Comparison of ENCODE assay signal across 26 cellular contexts in genomic region chr10:75475470-75476182, GRCh38. TPM values are rescaled to one million over a fixed set of nuclear protein-coding genes. Genes with fewer than 3 reads are reported as not detected.
A peak's percentile ranks its signal among the peaks of the same experiment; 100 is the strongest.
DNase-seq lines count a peak whose midpoint lies in the region; ATAC-seq and TF ChIP-seq lines count a peak whose summit lies in the region.
"Had no signal": no experiment of that assay in that cellular context is flagged by ENCODE, and none has a peak within 500 bp of the region (broad histone marks: within the 10 kb centered on the region; RNA-seq: fewer than 3 reads in every experiment).

No MANE protein-coding gene starts in this region.

- POLR2A ChIA-PET in MCF 10A (lab: Yijun Ruan, JAX) = no interaction called here

- H4K20me1 ChIP-seq in mammary epithelial cell (ENCODE audit: insufficient read depth, low read length) = no peaks in the 10 kb centered on the region

- H3K27me3 ChIP-seq in mammary epithelial cell (ENCODE audit: insufficient read depth, low read length) = no peaks in the 10 kb centered on the region
- no peaks in the 10 kb centered on the region for H3K27me3 ChIP-seq in gastroesophageal sphincter
- H3K27me3 ChIP-seq: neural progenitor cell, spleen, stomach had no signal

- no peak overlapping the region for H3K27ac ChIP-seq in mammary epithelial cell (ENCODE audit: insufficient read depth, low read depth, low read length)
- peak overlapping the region in 3 of 4 donors; percentile 1 to 37 (median 5) for H3K27ac ChIP-seq in gastroesophageal sphincter
- H3K27ac ChIP-seq: neural progenitor cell, spleen, stomach had no signal

- in situ Hi-C loops in mammary epithelial cell (cut with MboI; ENCODE audit: low sequenced_read_pairs in 2 of 2) = no loop called here
- in situ Hi-C loops in GM13976 (cut with MboI; ENCODE audit: low sequenced_read_pairs, unreplicated experiment) = no loop called here

- peak; percentile 57 for ATAC-seq in gastroesophageal sphincter
- ATAC-seq in mucosa of descending colon = no peak
- ATAC-seq: activated CD4-positive, alpha-beta T cell treated with anti-CD3 and anti-CD28 coated beads for 36 hours; activated T-cell treated with anti-CD3 and anti-CD28 coated beads, Interleukin-2, amount 50 U/mL, for 72 hours; left lobe of liver had no signal

- no peak overlapping the region for H3K4me3 Mint-ChIP-seq in MCF 10A (ENCODE audit: unreplicated experiment)
- H3K4me3 Mint-ChIP-seq: activated CD4-positive, alpha-beta T cell treated with anti-CD3 and anti-CD28 coated beads for 36 hours; activated naive CD4-positive, alpha-beta T cell treated with anti-CD3 and anti-CD28 coated beads, Interleukin-2, amount 10 ng/mL, durations not matched to agents 7 days and 5 days; activated T-cell treated with anti-CD3 and anti-CD28 coated beads, Interleukin-2, amount 50 U/mL, for 72 hours; brain; neural progenitor cell; type B pancreatic cell had no signal

- H3K4me3 ChIP-seq in mammary epithelial cell (replicated peaks in 1 of 3; ENCODE audit: insufficient read depth in 1 of 3, low read depth in 2 of 3, low read length in 3 of 3) (no peak overlapping the region), gastroesophageal sphincter (no peak overlapping the region), mucosa of descending colon (no peak overlapping the region)
- H3K4me3 ChIP-seq: neural progenitor cell, spleen, stomach had no signal

- dilution Hi-C loops in mammary epithelial cell (cut with HindIII; ENCODE audit: low sequenced_read_pairs) = loop anchor here (5.0 kb wide), 1 partner anchor 58 kb away; no protein-coding TSS in a partner anchor

- H3K9ac ChIP-seq in mammary epithelial cell (ENCODE audit: insufficient read depth, low read length) = no peak overlapping the region
- H3K9ac ChIP-seq: neural progenitor cell had no signal

- TF ChIP-seq EP300 in gastroesophageal sphincter (IDR thresholded peaks at IDR 0.05) = no peak

- H3K79me2 ChIP-seq in mammary epithelial cell (ENCODE audit: insufficient read depth, low read length) = no peaks in the 10 kb centered on the region

- CTCF ChIA-PET in MCF 10A (lab: Yijun Ruan, JAX) = no interaction called here
- CTCF ChIA-PET in mammary epithelial cell (lab: Charles Lee; ENCODE audit: low non-redundant PET) = no interaction called here

- H3K4me1 Mint-ChIP-seq in MCF 10A (ENCODE audit: insufficient read depth, unreplicated experiment) = no peaks in the 10 kb centered on the region
- H3K4me1 Mint-ChIP-seq: activated CD4-positive, alpha-beta T cell treated with anti-CD3 and anti-CD28 coated beads for 36 hours; activated naive CD4-positive, alpha-beta T cell treated with anti-CD3 and anti-CD28 coated beads, Interleukin-2, amount 10 ng/mL, durations not matched to agents 7 days and 5 days; brain; neural progenitor cell had no signal

- H3K36me3 ChIP-seq in mammary epithelial cell (ENCODE audit: insufficient read depth, low read length) (no peaks in the 10 kb centered on the region), gastroesophageal sphincter (no peaks in the 10 kb centered on the region), mucosa of descending colon (ENCODE audit: low read depth) (no peaks in the 10 kb centered on the region)
- H3K36me3 ChIP-seq: neural progenitor cell, spleen, stomach had no signal

- H3K27me3 Mint-ChIP-seq in MCF 10A (ENCODE audit: insufficient read depth, unreplicated experiment) = no peaks in the 10 kb centered on the region
- H3K27me3 Mint-ChIP-seq: activated naive CD4-positive, alpha-beta T cell treated with anti-CD3 and anti-CD28 coated beads, Interleukin-2, amount 10 ng/mL, durations not matched to agents 7 days and 5 days had no signal

- H3K9me3 ChIP-seq in mammary epithelial cell (replicated peaks; ENCODE audit: insufficient read depth, low read length) (no peaks in the 10 kb centered on the region), gastroesophageal sphincter (no peaks in the 10 kb centered on the region), mucosa of descending colon (no peaks in the 10 kb centered on the region)
- H3K9me3 ChIP-seq: stomach had no signal

- no peak overlapping the region for H2AFZ ChIP-seq in mammary epithelial cell (ENCODE audit: low read depth, low read length)
- H2AFZ ChIP-seq: neural progenitor cell had no signal

- DNase-seq in MCF 10A (ENCODE audit: unreplicated experiment) = peak; percentile 32
- DNase-seq in mammary epithelial cell = no peak
- peak; percentile 50 for DNase-seq in astrocyte of the hippocampus (ENCODE audit: low read depth, low spot score)
- peak; percentile 69 for DNase-seq in stromal cell of bone marrow (ENCODE audit: low read depth)
- no peak for DNase-seq in GM13976 (ENCODE audit: low spot score)
- DNase-seq in foreskin melanocyte = no peak
- no peak for DNase-seq in mucosa of descending colon
- DNase-seq: activated CD4-positive, alpha-beta T cell treated with anti-CD3 and anti-CD28 coated beads for 36 hours; activated naive CD4-positive, alpha-beta T cell treated with anti-CD3 and anti-CD28 coated beads, Interleukin-2, amount 10 ng/mL, durations not matched to agents 7 days and 5 days; activated T-cell treated with anti-CD3 and anti-CD28 coated beads, Interleukin-2, amount 50 U/mL, for 72 hours; cortex of kidney; NCI-H1694 treated with DMSO at 0.1 percent for 48 hours; OCI-M1; SHP77; spleen; stimulated activated CD4-positive, alpha-beta T cell treated with anti-CD3 and anti-CD28 coated beads, Interleukin-4, amount 100 ng/mL, for 4 hours; stomach; T-helper 1 cell had no signal

- no peak overlapping the region for H3K4me2 ChIP-seq in mammary epithelial cell (ENCODE audit: insufficient read depth, low read depth, low read length)
- H3K4me2 ChIP-seq: neural progenitor cell had no signal

- no peak for TF ChIP-seq CTCF in MCF 10A (IDR thresholded peaks at IDR 0.05; ENCODE audit: unreplicated experiment)
- no peak for TF ChIP-seq CTCF in mammary epithelial cell (conservative IDR thresholded peaks at IDR 0.05 in 1 of 2, IDR thresholded peaks at IDR 0.05 in 1 of 2; ENCODE audit: extremely low read depth in 1 of 2, insufficient read depth in 1 of 2, low read depth in 1 of 2, low read length in 2 of 2)
- TF ChIP-seq CTCF in gastroesophageal sphincter (IDR thresholded peaks at IDR 0.05) = no peak
- no peak for TF ChIP-seq CTCF in GM13976 (IDR thresholded peaks at IDR 0.05; ENCODE audit: borderline replicate concordance, control extremely low read depth, extremely low read depth, insufficient read depth, missing control alignments)
- no peak for TF ChIP-seq CTCF in mucosa of descending colon (IDR thresholded peaks at IDR 0.05)

- WGBS in mammary epithelial cell (ENCODE audit: low coverage, missing lambda C conversion rate) = 84% methylated on average over 6 of the region's 7 CpGs
- 29 to 36% methylated on average over 4 to 5 of the region's 7 CpGs for WGBS in gastroesophageal sphincter (ENCODE audit: low coverage in 1 of 2), 2 donors

- no peak for TF ChIP-seq POLR2A in gastroesophageal sphincter (IDR thresholded peaks at IDR 0.05)

- no peak overlapping the region for H3K27ac Mint-ChIP-seq in MCF 10A (ENCODE audit: low read depth, unreplicated experiment)
- H3K27ac Mint-ChIP-seq: activated CD4-positive, alpha-beta T cell treated with anti-CD3 and anti-CD28 coated beads for 36 hours; activated naive CD4-positive, alpha-beta T cell treated with anti-CD3 and anti-CD28 coated beads, Interleukin-2, amount 10 ng/mL, durations not matched to agents 7 days and 5 days; activated T-cell treated with anti-CD3 and anti-CD28 coated beads, Interleukin-2, amount 50 U/mL, for 72 hours; neural progenitor cell; type B pancreatic cell had no signal

- no peaks in the 10 kb centered on the region for H3K9me3 Mint-ChIP-seq in MCF 10A (ENCODE audit: unreplicated experiment)
- H3K9me3 Mint-ChIP-seq: activated naive CD4-positive, alpha-beta T cell treated with anti-CD3 and anti-CD28 coated beads, Interleukin-2, amount 10 ng/mL, durations not matched to agents 7 days and 5 days had no signal

- H3K36me3 Mint-ChIP-seq in MCF 10A (ENCODE audit: insufficient read depth, unreplicated experiment) = no peaks in the 10 kb centered on the region
- H3K36me3 Mint-ChIP-seq: activated naive CD4-positive, alpha-beta T cell treated with anti-CD3 and anti-CD28 coated beads, Interleukin-2, amount 10 ng/mL, durations not matched to agents 7 days and 5 days; brain; neural progenitor cell; type B pancreatic cell had no signal

- H3K4me1 ChIP-seq in mammary epithelial cell (ENCODE audit: insufficient read depth, low read length) = no peaks in the 10 kb centered on the region
- H3K4me1 ChIP-seq in gastroesophageal sphincter = peaks cover 0 to 32% (median 2%) of the 10 kb centered on the region in 3 donors
- peaks cover 4% of the 10 kb centered on the region for H3K4me1 ChIP-seq in mucosa of descending colon (ENCODE audit: low read depth)

- intact Hi-C loops in MCF 10A (cut with micrococcal nuclease) = no loop called here
- intact Hi-C loops in mammary epithelial cell (cut with micrococcal nuclease) = no loop called here
- intact Hi-C loops in mucosa of descending colon (cut with DNase I, micrococcal nuclease) = no loop called here

- BruUV-seq in MCF 10A (replicated peaks; lab: Mats Ljungman, UMichigan) (no TSS peak), mammary epithelial cell (replicated peaks; lab: Mats Ljungman, UMichigan) (no TSS peak)

RNA-seq across cellular contexts. Expression of gene LRMDA, which starts 44.2 kb away (rescaled TPM):
- total RNA-seq in MCF 10A (2022) (not detected in 2 replicates), mammary epithelial cell (under 1 TPM in 1 of 2 donors, not detected in 1; 0.67 TPM), gastroesophageal sphincter (10 to 100 TPM in 1 of 4 donors, 1 to 10 TPM in 3; 7.3 to 20.1 (median 8.4) TPM), mucosa of descending colon (10 to 100 TPM in 2 of 3 donors, 1 to 10 TPM in 1; 9.4 to 14.9 (median 10.3) TPM)
- 0.37 TPM for polyA plus RNA-seq in mammary epithelial cell
- polyA minus RNA-seq in mammary epithelial cell = not detected
- total RNA-seq: A172; activated CD4-positive, alpha-beta T cell treated with anti-CD3 and anti-CD28 coated beads for 36 hours; activated CD8-positive, alpha-beta memory T cell treated with anti-CD3 and anti-CD28 coated beads for 36 hours; activated T-cell treated with anti-CD3 and anti-CD28 coated beads, Interleukin-2, amount 50 U/mL, for 72 hours had no signal
- polyA plus RNA-seq: BJ had no signal

Comparison
In these comparisons a context has a peak if more than half of its experiments do, and no peak if none do; other contexts are left out.
1. DNase-seq: peak in MCF 10A (single experiment), astrocyte of the hippocampus (single experiment) and stromal cell of bone marrow (single experiment); none in mammary epithelial cell (single experiment), GM13976 (single experiment), foreskin melanocyte (single experiment) and mucosa of descending colon (0 of 3).